13 cellular contexts compared by ENCODE assay signal in genomic region chr10:21398549-21399345, GRCh38.
DNase-seq lines count a peak whose midpoint lies in the region; ATAC-seq and TF ChIP-seq lines count a peak whose summit lies in the region.
"Had no signal": no experiment of that assay in that cellular context is flagged by ENCODE, and none has a peak within 500 bp of the region (broad histone marks: within the 10 kb centered on the region; RNA-seq: fewer than 3 reads in every experiment).

No MANE protein-coding gene starts in this region.

- H3K79me2 ChIP-seq in smooth muscle cell (ENCODE audit: low read depth) = no peaks in the 10 kb centered on the region

- DNase-seq in HCEC 1CT = peak; percentile 77
- peak; percentile 26 for DNase-seq in RKO (ENCODE audit: low spot score)
- peak; percentile 27 for DNase-seq in fibroblast of the aortic adventitia (ENCODE audit: low read depth)
- DNase-seq in smooth muscle cell (lab: John Stamatoyannopoulos, UW; ENCODE audit: unreplicated experiment) = no peak
- DNase-seq in SK-N-DZ (ENCODE audit: low spot score) = no peak
- no peak for DNase-seq in upper lobe of left lung
- DNase-seq: activated T-cell treated with anti-CD3 and anti-CD28 coated beads, Interleukin-2, amount 50 U/mL, for 4 hours; caudate nucleus; DMS79 treated with DMSO at 0.1 percent for 48 hours; Right ventricle myocardium superior; WERI-Rb-1 had no signal

- ATAC-seq in HG03108 (IDR thresholded peaks at IDR 0.05; ENCODE audit: unreplicated experiment) = no peak
- ATAC-seq in upper lobe of left lung (ENCODE audit: low FRiP score in 2 of 2) = no peak
- ATAC-seq: activated T-cell treated with anti-CD3 and anti-CD28 coated beads, Interleukin-2, amount 50 U/mL, for 4 hours had no signal

- peaks cover 5% of the 10 kb centered on the region for H3F3A ChIP-seq in smooth muscle cell (ENCODE audit: low read depth)

- no peak for TF ChIP-seq CTCF in fibroblast of the aortic adventitia (IDR thresholded peaks at IDR 0.05; ENCODE audit: insufficient read depth, low read length)
- no peak for TF ChIP-seq CTCF in smooth muscle cell (IDR thresholded peaks at IDR 0.05; ENCODE audit: borderline replicate concordance, insufficient read depth, poor library complexity, severe bottlenecking)
- no peak for TF ChIP-seq CTCF in upper lobe of left lung (IDR thresholded peaks at IDR 0.05)

- H3K9me3 ChIP-seq in smooth muscle cell (replicated peaks; ENCODE audit: low read depth) (no peaks in the 10 kb centered on the region), upper lobe of left lung (peaks cover 0 to 8% (median 0%) of the 10 kb centered on the region in 4 donors)

- no peaks in the 10 kb centered on the region for H3K27me3 ChIP-seq in smooth muscle cell (ENCODE audit: low read depth)
- H3K27me3 ChIP-seq in upper lobe of left lung = no peaks in the 10 kb centered on the region
- H3K27me3 ChIP-seq: right atrium auricular region had no signal

- no peak for TF ChIP-seq POLR2A in upper lobe of left lung (IDR thresholded peaks at IDR 0.05)

- WGBS in smooth muscle cell (ENCODE audit: low lambda C conversion rate) = 59% methylated on average over 2 of the region's 2 CpGs
- 58 to 61% methylated on average over 2 of the region's 2 CpGs for WGBS in upper lobe of left lung, 2 donors

- H3K9ac ChIP-seq in smooth muscle cell (ENCODE audit: low read depth) = peak overlapping the region; percentile 69

- peak overlapping the region; percentile 91 for H3K27ac ChIP-seq in smooth muscle cell (ENCODE audit: low read depth)
- H3K27ac ChIP-seq in upper lobe of left lung = no peak overlapping the region
- H3K27ac ChIP-seq: right atrium auricular region, WERI-Rb-1 had no signal

- peaks cover 18% of the 10 kb centered on the region for H3K4me1 ChIP-seq in smooth muscle cell (ENCODE audit: low read depth)
- H3K4me1 ChIP-seq in upper lobe of left lung = peaks cover 0 to 6% (median 0%) of the 10 kb centered on the region in 4 donors

- H2AFZ ChIP-seq in smooth muscle cell (ENCODE audit: low read depth) = no peak overlapping the region

- H3K4me3 ChIP-seq in fibroblast of the aortic adventitia (ENCODE audit: low read depth, low read length) (no peak overlapping the region), smooth muscle cell (no peak overlapping the region), upper lobe of left lung (no peak overlapping the region)
- H3K4me3 ChIP-seq: right atrium auricular region had no signal

- peak overlapping the region; percentile 36 for H3K4me2 ChIP-seq in smooth muscle cell

- H4K20me1 ChIP-seq in smooth muscle cell (ENCODE audit: low read depth) = no peaks in the 10 kb centered on the region

- no peaks in the 10 kb centered on the region for H3K36me3 ChIP-seq in smooth muscle cell (ENCODE audit: low read depth)
- H3K36me3 ChIP-seq in upper lobe of left lung = no peaks in the 10 kb centered on the region
- H3K36me3 ChIP-seq: right atrium auricular region, WERI-Rb-1 had no signal

- TF ChIP-seq EP300 in upper lobe of left lung (IDR thresholded peaks at IDR 0.05) = no peak

Comparison
In these comparisons a context has a peak if more than half of its experiments do, and no peak if none do; other contexts are left out.
1. DNase-seq: peak in HCEC 1CT (single experiment), RKO (single experiment) and fibroblast of the aortic adventitia (single experiment); none in smooth muscle cell (single experiment), SK-N-DZ (single experiment) and upper lobe of left lung (0 of 2).